10 cellular contexts compared by ENCODE assay signal in genomic region chr9:89442981-89443817, GRCh38. TPM values are rescaled to one million over a fixed set of nuclear protein-coding genes. Genes with fewer than 3 reads are reported as not detected.
DNase-seq lines count a peak whose midpoint lies in the region; ATAC-seq, FAIRE-seq and TF ChIP-seq lines count a peak whose summit lies in the region.
"Had no signal": no experiment of that assay in that cellular context is flagged by ENCODE, and none has a peak within 500 bp of the region (broad histone marks: within the 10 kb centered on the region; RNA-seq: fewer than 3 reads in every experiment).

No MANE protein-coding gene starts in this region.

- TF ChIP-seq EP300 in HepG2 (IDR thresholded peaks at IDR 0.05; ENCODE audit: low read depth in 2 of 2, low read length in 2 of 2) (no peak), HepG2 (CRISPR knock-in tag; IDR thresholded peaks at IDR 0.05; ENCODE audit: borderline replicate concordance) (no peak)

- TF ChIP-seq RAD21 in HepG2 (CRISPR knock-in tag; IDR thresholded peaks at IDR 0.05), result no peak

- no peaks in the 10 kb centered on the region for H3K27me3 Mint-ChIP-seq in dendritic cell treated with granulocyte-macrophage colony-stimulating factor and Interleukin-4, amounts not matched to agents 40 ng/mL and 50 ng/mL, for 4 days
- H3K27me3 Mint-ChIP-seq in endodermal cell (ENCODE audit: insufficient read depth), result no peaks in the 10 kb centered on the region

- H3K9me3 ChIP-seq in HepG2 (ENCODE audit: low read length), result no peaks in the 10 kb centered on the region
- no peaks in the 10 kb centered on the region for H3K9me3 ChIP-seq in right lobe of liver
- no peaks in the 10 kb centered on the region for H3K9me3 ChIP-seq in endodermal cell (ENCODE audit: control insufficient read depth, low read length)

- CTCF ChIA-PET in HepG2 (lab: Yijun Ruan, JAX; ENCODE audit: low intra/inter-chr PET ratio, low total read pairs), result no interaction called here

- peaks cover 87% of the 10 kb centered on the region for H3K4me1 Mint-ChIP-seq in dendritic cell treated with granulocyte-macrophage colony-stimulating factor and Interleukin-4, amounts not matched to agents 40 ng/mL and 50 ng/mL, for 4 days (ENCODE audit: low read depth)
- H3K4me1 Mint-ChIP-seq in endodermal cell, result no peaks in the 10 kb centered on the region

- no TSS peak for BruUV-seq in HepG2 (replicated peaks; lab: Mats Ljungman, UMichigan)

- H3K4me1 ChIP-seq in HepG2 (ENCODE audit: insufficient read depth, low read length) (no peaks in the 10 kb centered on the region), right lobe of liver (no peaks in the 10 kb centered on the region), endodermal cell (ENCODE audit: control insufficient read depth, insufficient read depth, low read length) (no peaks in the 10 kb centered on the region)

- H3K27ac Mint-ChIP-seq in dendritic cell treated with granulocyte-macrophage colony-stimulating factor and Interleukin-4, amounts not matched to agents 40 ng/mL and 50 ng/mL, for 4 days, result peak overlapping the region; percentile 91
- H3K27ac Mint-ChIP-seq in endodermal cell, result no peak overlapping the region

- intact Hi-C loops in HepG2 (cut with micrococcal nuclease; ENCODE audit: unreplicated experiment) (no loop called here), right lobe of liver (cut with DNase I) (no loop called here)
- intact Hi-C loops in dendritic cell treated with granulocyte-macrophage colony-stimulating factor and Interleukin-4, amounts not matched to agents 40 ng/mL and 50 ng/mL, for 4 days (cut with micrococcal nuclease), result loop anchor here (5.0 to 10.0 kb wide), 2 partner anchors 52 to 56 kb away; partner anchors contain the start of gene SEMA4D

- no peak overlapping the region for H3K9ac ChIP-seq in HepG2 (ENCODE audit: insufficient read depth, low read depth, low read length)
- H3K9ac ChIP-seq in endodermal cell (ENCODE audit: extremely low read depth, low read length, poor library complexity, severe bottlenecking), result no peak overlapping the region

- peaks cover 28% of the 10 kb centered on the region for H3K36me3 Mint-ChIP-seq in dendritic cell treated with granulocyte-macrophage colony-stimulating factor and Interleukin-4, amounts not matched to agents 40 ng/mL and 50 ng/mL, for 4 days (ENCODE audit: low read depth)
- H3K36me3 Mint-ChIP-seq in endodermal cell (ENCODE audit: low read depth), result no peaks in the 10 kb centered on the region

- H3K27me3 ChIP-seq in HepG2 (ENCODE audit: control insufficient read depth in 1 of 2, insufficient read depth in 2 of 2, low read length in 2 of 2) (peaks cover 2 to 26% of the 10 kb centered on the region in 2 experiments; a peak in 3 of 5 replicates), right lobe of liver (no peaks in the 10 kb centered on the region), endodermal cell (ENCODE audit: control insufficient read depth, insufficient read depth, low read length, poor library complexity, severe bottlenecking) (no peaks in the 10 kb centered on the region)

- in situ Hi-C loops in HepG2 (cut with HindIII; ENCODE audit: extremely low pct_ligation_motif_present, low pct_unique_long_range_greater_than_20kb), result no loop called here

- no peaks in the 10 kb centered on the region for H3K79me2 ChIP-seq in HepG2 (ENCODE audit: insufficient read depth, low read length)

- no peak overlapping the region for H3K4me2 ChIP-seq in HepG2 (ENCODE audit: low read depth, low read length)

- no peak overlapping the region for H2AFZ ChIP-seq in HepG2 (ENCODE audit: low read length)

- H3K36me3 ChIP-seq in HepG2 (replicated peaks in 1 of 2; ENCODE audit: control insufficient read depth in 1 of 2, insufficient read depth in 2 of 2, low read length in 2 of 2), result no peaks in the 10 kb centered on the region
- no peaks in the 10 kb centered on the region for H3K36me3 ChIP-seq in right lobe of liver
- H3K36me3 ChIP-seq in endodermal cell (ENCODE audit: control insufficient read depth, insufficient read depth, low read length), result no peaks in the 10 kb centered on the region

- no peaks in the 10 kb centered on the region for H3K9me3 Mint-ChIP-seq in dendritic cell treated with granulocyte-macrophage colony-stimulating factor and Interleukin-4, amounts not matched to agents 40 ng/mL and 50 ng/mL, for 4 days
- H3K9me3 Mint-ChIP-seq in endodermal cell, result no peaks in the 10 kb centered on the region

- DNase-seq in HepG2 (ENCODE audit: low spot score), result no peak
- no peak for DNase-seq in right lobe of liver
- DNase-seq in SHP77 treated with DMSO at 0.1 percent for 48 hours (lab: John Stamatoyannopoulos, UW), result no peak
- DNase-seq in endodermal cell, result no peak
- DNase-seq in hippocampal formation (lab: John Stamatoyannopoulos, UW), result no peak
- DNase-seq in NCI-H1417 (lab: John Stamatoyannopoulos, UW), result no peak
- DNase-seq: DMS79, NCI-H1092 had no signal

- H4K20me1 ChIP-seq in HepG2 (ENCODE audit: insufficient read depth, low read length), result no peaks in the 10 kb centered on the region

- no peak overlapping the region for H3K4me3 Mint-ChIP-seq in dendritic cell treated with granulocyte-macrophage colony-stimulating factor and Interleukin-4, amounts not matched to agents 40 ng/mL and 50 ng/mL, for 4 days
- H3K4me3 Mint-ChIP-seq in endodermal cell, result no peak overlapping the region

- TF ChIP-seq POLR2A in HepG2 (IDR thresholded peaks at IDR 0.05; ENCODE audit: insufficient read depth in 1 of 2, low read depth in 2 of 2, low read length in 2 of 2), result no peak
- no peak for TF ChIP-seq POLR2A in right lobe of liver (IDR thresholded peaks at IDR 0.05)

- H3K4me3 ChIP-seq in HepG2 (replicated peaks in 1 of 3; ENCODE audit: insufficient read depth in 1 of 3, low read depth in 2 of 3, low read length in 3 of 3) (no peak overlapping the region), right lobe of liver (no peak overlapping the region), endodermal cell (ENCODE audit: low read length) (no peak overlapping the region)

- ATAC-seq in HepG2 (peak; percentile 17; the same call in 1 of the 3 replicates), right lobe of liver (no peak), HG03520 (IDR thresholded peaks at IDR 0.05; ENCODE audit: unreplicated experiment) (peak; percentile 15)

- POLR2A ChIA-PET in HepG2 (lab: Yijun Ruan, JAX), result no interaction called here

- H3K27ac ChIP-seq in HepG2 (ENCODE audit: extremely low read length, insufficient read depth, low read length) (no peak overlapping the region), right lobe of liver (no peak overlapping the region), endodermal cell (ENCODE audit: low read depth, low read length) (no peak overlapping the region)

- TF ChIP-seq CTCF in HepG2 (CRISPR knock-in tag; IDR thresholded peaks at IDR 0.05), result no peak
- TF ChIP-seq CTCF in right lobe of liver (IDR thresholded peaks at IDR 0.05), result no peak
- no peak for TF ChIP-seq CTCF in endodermal cell (conservative IDR thresholded peaks at IDR 0.05)

- no CpG with 5 or more reads among the region's 22 CpGs for WGBS in HepG2 (ENCODE audit: low lambda C conversion rate)
- no CpG with 5 or more reads among the region's 22 CpGs for WGBS in right lobe of liver (ENCODE audit: insufficient coverage, low coverage, low lambda C conversion rate, missing lambda C conversion rate)
- 88 to 91% methylated on average over 14 to 22 of the region's 22 CpGs for WGBS in endodermal cell (ENCODE audit: insufficient coverage in 1 of 2, insufficient read length in 1 of 2), 2 experiments

- no peak for FAIRE-seq in HepG2 (lab: Jason Lieb, UNC)

TF ChIP-seq in HepG2, 621 proteins besides CTCF, POLR2A, EP300 and RAD21 (continues in another document):
- TF ChIP-seq ZMYM3 (CRISPR knock-in tag; IDR thresholded peaks at IDR 0.05), result no peak
- no peak for TF ChIP-seq HNF1B (CRISPR knock-in tag; IDR thresholded peaks at IDR 0.05)
- TF ChIP-seq ZNF317 (CRISPR knock-in tag; IDR thresholded peaks at IDR 0.05), result no peak
- no peak for TF ChIP-seq ZNF460 (CRISPR knock-in tag; IDR thresholded peaks at IDR 0.05; ENCODE audit: borderline replicate concordance)

RNA-seq across cellular contexts. Expression of gene SEMA4D, which starts 54.7 kb away (rescaled TPM):
- 0.07 and 0.13 TPM in 2 replicates for total RNA-seq in HepG2 (2016; rRNA removed; fragmentation: Illumina TruSeq; extraction: Trizol)
- 0.26 TPM in 1 of 2 replicates, not detected in the other for total RNA-seq in HepG2 (2016; cell fraction: cytosol; rRNA removed; fragmentation: Illumina TruSeq; extraction: Trizol; ENCODE audit: low read depth)
- 0.10 and 0.13 TPM in 2 replicates for total RNA-seq in HepG2 (2016; cell fraction: insoluble cytoplasmic fraction; rRNA removed; fragmentation: Illumina TruSeq; extraction: Trizol)
- 0.07 and 0.28 TPM in 2 replicates for total RNA-seq in HepG2 (2016; cell fraction: membrane; rRNA removed; fragmentation: Illumina TruSeq; extraction: Trizol)
- total RNA-seq in HepG2 (2016; cell fraction: nucleus; rRNA removed; fragmentation: Illumina TruSeq; extraction: Trizol), result 0.44 and 0.87 TPM in 2 replicates
- polyA plus RNA-seq in HepG2 (2011; rRNA removed), result 0.16 and 0.17 TPM in 2 replicates
- 0.12 and 0.23 TPM in 2 replicates for polyA plus RNA-seq in HepG2 (2011; cell fraction: cytosol; rRNA removed)
- polyA plus RNA-seq in HepG2 (2011; cell fraction: nucleus; rRNA removed), result 0.97 and 1.2 TPM in 2 replicates
- 0.85 and 1.2 TPM in 2 replicates for polyA plus RNA-seq in HepG2 (2012)
- polyA plus RNA-seq in HepG2 (2016; cell fraction: cytosol; fragmentation: Illumina TruSeq; extraction: Trizol; ENCODE audit: low read depth), result 0.08 TPM in 1 of 2 replicates, not detected in the other
- polyA plus RNA-seq in HepG2 (2016; cell fraction: insoluble cytoplasmic fraction; fragmentation: Illumina TruSeq; extraction: Trizol; ENCODE audit: low read depth), result 0.10 and 0.16 TPM in 2 replicates
- 0.08 and 0.11 TPM in 2 replicates for polyA plus RNA-seq in HepG2 (2016; cell fraction: membrane; fragmentation: Illumina TruSeq; extraction: Trizol; ENCODE audit: low read depth)
- 0.31 and 0.86 TPM in 2 replicates for polyA plus RNA-seq in HepG2 (2016; cell fraction: nucleus; fragmentation: Illumina TruSeq; extraction: Trizol; ENCODE audit: insufficient read depth, low read depth)
- polyA minus RNA-seq in HepG2 (2011; rRNA and poly(A)+ RNA removed; ENCODE audit: low replicate concordance), result 0.38 and 11.1 TPM in 2 replicates
- 2.1 TPM in 1 of 2 replicates, not detected in the other for polyA minus RNA-seq in HepG2 (2011; cell fraction: cytosol; rRNA and poly(A)+ RNA removed)
- polyA minus RNA-seq in HepG2 (2011; cell fraction: nucleus; rRNA and poly(A)+ RNA removed), result 0.26 and 0.87 TPM in 2 replicates
- total RNA-seq in right lobe of liver, result 1 to 10 TPM; 2.0 to 7.5 (median 3.5) TPM
- total RNA-seq in endodermal cell, result 10 to 100 TPM; 42.8 to 51.0 TPM
- polyA plus RNA-seq in endodermal cell (2013, experiment 1 of 2), result 19.7 TPM
- 18.5 TPM for polyA plus RNA-seq in endodermal cell (2013, experiment 2 of 2)

Comparison
In these comparisons a context has a peak if more than half of its experiments do, and no peak if none do; other contexts are left out.
1. ATAC-seq: peak in HepG2 (single experiment) and HG03520 (single experiment); none in right lobe of liver (0 of 4).
2. RNA of gene SEMA4D, which starts 54.7 kb away (total RNA-seq): 42.8 to 51.0 TPM in endodermal cell; 2.0 to 7.5 TPM in right lobe of liver and 0.07 to 0.87 TPM in HepG2; every median in the first group is over 4 times any median in the second.